Comparison of ENCODE assay signal across 8 cellular contexts in genomic region chr12:95858451-95859343, GRCh38. TPM values are rescaled to one million over a fixed set of nuclear protein-coding genes. Genes with fewer than 3 reads are reported as not detected.
DNase-seq lines count a peak whose midpoint lies in the region; ATAC-seq, FAIRE-seq and TF ChIP-seq lines count a peak whose summit lies in the region.

Gene SNRPF, plus strand, starts transcription at chr12:95858952. Its CDS starts 122 bp downstream, at chr12:95859074.

- H4K20me1 ChIP-seq in OCI-LY1 (ENCODE audit: insufficient read depth, low read length) (no peaks in the 10 kb centered on the region), endothelial cell of umbilical vein (replicated peaks; ENCODE audit: control insufficient read depth, extremely low read depth, insufficient read depth, low read length) (no peaks in the 10 kb centered on the region)

- dilution Hi-C loops in endothelial cell of umbilical vein (cut with MboI; ENCODE audit: extremely low pct_ligation_motif_present, low sequenced_read_pairs) = no loop called here

- no peaks in the 10 kb centered on the region for H3K9me1 ChIP-seq in endothelial cell of umbilical vein (replicated peaks; ENCODE audit: control insufficient read depth, extremely low read depth, insufficient read depth, low read length)

- BruUV-seq in endothelial cell of umbilical vein (replicated peaks; lab: Mats Ljungman, UMichigan) = TSS peak; percentile 25

- peak within 1 kb of the TSS; percentile 35; the same call in 1 of the 2 replicates for H2AFZ ChIP-seq in OCI-LY1 (ENCODE audit: low read length)
- peak within 1 kb of the TSS; percentile 84 for H2AFZ ChIP-seq in endothelial cell of umbilical vein (ENCODE audit: low read depth, low read length)

- no peak within 1 kb of the TSS for H3K4me3 Mint-ChIP-seq in mesothelial cell of epicardium

- H3K4me2 ChIP-seq in OCI-LY1 (ENCODE audit: low read length) = peak within 1 kb of the TSS; percentile 77
- H3K4me2 ChIP-seq in endothelial cell of umbilical vein (ENCODE audit: insufficient read depth, low read length) = peak within 1 kb of the TSS; percentile 93

- H3K27me3 ChIP-seq in OCI-LY1 (ENCODE audit: insufficient read depth, low read length) (no peaks in the 10 kb centered on the region), endothelial cell of umbilical vein (ENCODE audit: control insufficient read depth in 2 of 2, insufficient read depth in 2 of 2, low read length in 2 of 2) (peaks cover 0 to 4% of the 10 kb centered on the region in 2 experiments)

- peaks cover 5% of the 10 kb centered on the region for H3K4me1 Mint-ChIP-seq in mesothelial cell of epicardium

- TF ChIP-seq CTCF in OCI-LY1 (IDR thresholded peaks at IDR 0.05; ENCODE audit: low read length) (no peak), endothelial cell of umbilical vein (IDR thresholded peaks at IDR 0.05; ENCODE audit: extremely low read depth in 1 of 2, insufficient read depth in 1 of 2, low read depth in 1 of 2, low read length in 2 of 2) (peak in 1 of 2 donors; percentile 14), mesothelial cell of epicardium (IDR thresholded peaks at IDR 0.05; ENCODE audit: unreplicated experiment) (no peak)

- H3K36me3 ChIP-seq in OCI-LY1 (ENCODE audit: insufficient read depth, low read length) = peaks cover 33% of the 10 kb centered on the region
- peaks cover 0 to 6% of the 10 kb centered on the region in 2 experiments for H3K36me3 ChIP-seq in endothelial cell of umbilical vein (ENCODE audit: control insufficient read depth in 2 of 2, extremely low read depth in 1 of 2, insufficient read depth in 2 of 2, low read length in 2 of 2)

- intact Hi-C loops in endothelial cell of umbilical vein (cut with micrococcal nuclease) = no loop called here

- DNase-seq in DMS114 treated with DMSO at 0.1 percent for 48 hours (lab: John Stamatoyannopoulos, UW; ENCODE audit: unreplicated experiment) (peak; percentile 96), HuH-7 (ENCODE audit: low spot score) (peak; percentile 98), endothelial cell of umbilical vein (ENCODE audit: low read depth, low spot score) (peak; percentile 98), mesothelial cell of epicardium (ENCODE audit: low spot score in 2 of 2, unreplicated experiment in 2 of 2) (peak; percentile 86 to 93)
- DNase-seq in activated CD8-positive, alpha-beta memory T cell treated with anti-CD3 and anti-CD28 coated beads, Interleukin-2, amount 50 U/mL, for 4 hours = peak; percentile 90
- DNase-seq in stimulated activated CD8-positive, alpha-beta memory T cell treated with anti-CD3 and anti-CD28 coated beads, Interleukin-15, amount 100 ng/mL, for 48 hours (ENCODE audit: low read depth in 2 of 2) = peak; percentile 88 to 90

- H3K9ac ChIP-seq in OCI-LY1 (ENCODE audit: low read length) (peak within 1 kb of the TSS; percentile 76), endothelial cell of umbilical vein (replicated peaks; ENCODE audit: extremely low read depth, insufficient read depth, low read length) (peak within 1 kb of the TSS; percentile 87)

- H3K27me3 Mint-ChIP-seq in mesothelial cell of epicardium (ENCODE audit: low read depth) = peaks cover 1% of the 10 kb centered on the region

- H3F3A ChIP-seq in OCI-LY1 (ENCODE audit: insufficient read depth, low read length) = no peaks in the 10 kb centered on the region

- H3K9me3 ChIP-seq in OCI-LY1 (ENCODE audit: low read length) (no peaks in the 10 kb centered on the region), endothelial cell of umbilical vein (replicated peaks; ENCODE audit: control insufficient read depth, insufficient read depth, low read length) (no peaks in the 10 kb centered on the region)

- H3K4me3 ChIP-seq in OCI-LY1 (ENCODE audit: low read depth, low read length, poor library complexity, severe bottlenecking) (peak within 1 kb of the TSS; percentile 79), endothelial cell of umbilical vein (replicated peaks in 1 of 3; ENCODE audit: insufficient read depth in 1 of 3, low read depth in 1 of 3, low read length in 3 of 3) (peak within 1 kb of the TSS; percentile 61 to 95 (median 66))

- POLR2A ChIA-PET in endothelial cell of umbilical vein (lab: Charles Lee) = no interaction called here

- peak; percentile 99 for ATAC-seq in GM21526 (IDR thresholded peaks at IDR 0.05; ENCODE audit: low FRiP score, unreplicated experiment)

- no peak within 1 kb of the TSS for H3K27ac Mint-ChIP-seq in mesothelial cell of epicardium

- H3K79me2 ChIP-seq in OCI-LY1 (ENCODE audit: insufficient read depth, low read length) = peaks cover 38% of the 10 kb centered on the region
- peaks cover 46% of the 10 kb centered on the region for H3K79me2 ChIP-seq in endothelial cell of umbilical vein (ENCODE audit: control insufficient read depth, insufficient read depth, low read length)

- H3K36me3 Mint-ChIP-seq in mesothelial cell of epicardium = peaks cover 29% of the 10 kb centered on the region

- H3K9me3 Mint-ChIP-seq in mesothelial cell of epicardium = peaks cover 12% of the 10 kb centered on the region

- H3K27ac ChIP-seq in OCI-LY1 (ENCODE audit: low read depth, low read length, poor library complexity, severe bottlenecking) (peak within 1 kb of the TSS; percentile 58), endothelial cell of umbilical vein (ENCODE audit: insufficient read depth, low read depth, low read length) (peak within 1 kb of the TSS; percentile 43)

- H3K4me1 ChIP-seq in OCI-LY1 (ENCODE audit: insufficient read depth, low read length, severe bottlenecking) = peaks cover 23% of the 10 kb centered on the region
- H3K4me1 ChIP-seq in endothelial cell of umbilical vein (ENCODE audit: control insufficient read depth, extremely low read depth, insufficient read depth, low read length) = peaks cover 16% of the 10 kb centered on the region

- H3K9me2 ChIP-seq in OCI-LY1 (ENCODE audit: low read depth, low read length) = no peaks in the 10 kb centered on the region

- CTCF ChIA-PET in endothelial cell of umbilical vein (lab: Charles Lee) = interaction anchor here (0.6 kb wide), 1 partner anchor 277 kb away, joined by 3 read pairs; no protein-coding TSS in a partner anchor

- FAIRE-seq in endothelial cell of umbilical vein (lab: Jason Lieb, UNC) = peak; percentile 96

- peak; percentile 49 for TF ChIP-seq POLR2A in endothelial cell of umbilical vein (IDR thresholded peaks at IDR 0.05; ENCODE audit: low read depth, low read length)

TF ChIP-seq in endothelial cell of umbilical vein, 7 proteins besides CTCF, POLR2A, EP300 and RAD21:
- TF ChIP-seq EZH2 (IDR thresholded peaks at IDR 0.05; ENCODE audit: borderline replicate concordance, low read depth, low read length, severe bottlenecking) (no peak), MYC (IDR thresholded peaks at IDR 0.05; ENCODE audit: low read depth, low read length) (no peak), JUN (IDR thresholded peaks at IDR 0.05; ENCODE audit: borderline replicate concordance, insufficient read depth, insufficient read length, low read depth) (no peak), POLR2AphosphoS5 (IDR thresholded peaks at IDR 0.05; ENCODE audit: insufficient read depth, low read depth, low read length) (peak; percentile 76), FOS (IDR thresholded peaks at IDR 0.05; ENCODE audit: borderline replicate concordance, insufficient read depth, low read length) (no peak), MAX (IDR thresholded peaks at IDR 0.05; ENCODE audit: insufficient read depth, insufficient read length) (peak; percentile 69), GATA2 (IDR thresholded peaks at IDR 0.05; ENCODE audit: insufficient read depth, insufficient read length, low read depth, low read length) (no peak)

RNA-seq across cellular contexts. Expression of gene SNRPF, which starts in this region (rescaled TPM):
- total RNA-seq in endothelial cell of umbilical vein (36.6 and 40.7 TPM in 2 replicates), mesothelial cell of epicardium (36.7 to 37.6 TPM (median 36.9 TPM) in 3 replicates)
- 12.9 and 17.1 TPM in 2 replicates for polyA plus RNA-seq in endothelial cell of umbilical vein
- 21.6 and 30.7 TPM in 2 replicates for polyA plus RNA-seq in endothelial cell of umbilical vein (2011; cell fraction: cytosol; rRNA removed)
- 10.3 and 12.1 TPM in 2 replicates for polyA plus RNA-seq in endothelial cell of umbilical vein (2011; cell fraction: nucleus; rRNA removed)
- polyA plus RNA-seq in endothelial cell of umbilical vein (2012) = 80.3 and 87.5 TPM in 2 replicates
- 10.9 and 12.0 TPM in 2 replicates for polyA minus RNA-seq in endothelial cell of umbilical vein
- polyA minus RNA-seq in endothelial cell of umbilical vein (2011; cell fraction: cytosol; rRNA and poly(A)+ RNA removed) = 34.0 TPM
- 10.6 and 18.4 TPM in 2 replicates for polyA minus RNA-seq in endothelial cell of umbilical vein (2011; cell fraction: nucleus; rRNA and poly(A)+ RNA removed)

Comparison
In these comparisons a context has a peak if more than half of its experiments do, and no peak if none do; other contexts are left out.
1. Peak in every context shown above with its lines: DNase-seq, ATAC-seq, H3K4me3 ChIP-seq and H3K27ac ChIP-seq.